ENCODE assay signal across 22 cellular contexts in the genomic region with DNA sequence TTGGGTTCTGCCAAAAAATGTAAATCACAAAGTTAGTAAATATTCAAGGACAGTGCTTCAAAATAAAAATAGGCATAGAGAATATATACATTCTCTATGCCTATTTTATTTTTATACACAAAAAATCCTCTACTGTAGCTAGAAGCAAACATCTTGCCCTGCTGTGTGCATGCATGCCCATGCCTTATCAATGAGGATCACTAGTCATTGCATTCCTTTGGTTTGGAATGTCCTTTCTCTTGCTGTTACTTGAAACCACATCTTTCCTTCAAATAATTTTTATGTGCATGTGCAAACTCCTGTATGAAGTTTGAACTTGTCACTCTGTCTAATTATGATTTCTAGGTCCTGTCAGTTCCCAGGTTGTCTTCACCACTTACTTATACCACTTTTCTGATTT.
DNase-seq lines count a peak whose midpoint lies in the region; ATAC-seq, FAIRE-seq and TF ChIP-seq lines count a peak whose summit lies in the region.
"Had no signal": no experiment of that assay in that cellular context is flagged by ENCODE, and none has a peak within 500 bp of the region (broad histone marks: within the 10 kb centered on the region; RNA-seq: fewer than 3 reads in every experiment).

No MANE protein-coding gene starts in this region.

- intact Hi-C loops in PC-3 (cut with micrococcal nuclease), result no loop called here

- FAIRE-seq in H1 (lab: Jason Lieb, UNC), result no peak
- FAIRE-seq: A204.1, D721Med, G401.6, GM12891 had no signal

- TF ChIP-seq RAD21 in H1 (IDR thresholded peaks at IDR 0.05 in 1 of 2, conservative IDR thresholded peaks at IDR 0.05 in 1 of 2; ENCODE audit: low read depth in 2 of 2, low read length in 2 of 2), result no peak

- no peak overlapping the region for H2BK12ac ChIP-seq in H1 (ENCODE audit: low read depth, low read length)

- H3K36me3 ChIP-seq in PC-3 (ENCODE audit: low read depth, low read length) (no peaks in the 10 kb centered on the region), H1 (ENCODE audit: control insufficient read depth in 2 of 4, insufficient read depth in 4 of 4, low read length in 3 of 4) (no peaks in the 10 kb centered on the region), mesendoderm (ENCODE audit: control insufficient read depth, insufficient read depth, low read length) (no peaks in the 10 kb centered on the region)
- H3K36me3 ChIP-seq: BE2C, BLaER1 had no signal

- no peaks in the 10 kb centered on the region for H3K23me2 ChIP-seq in H1 (ENCODE audit: low read depth, low read length)

- DNase-seq in HS-5 (ENCODE audit: low read depth) (peak; percentile 8), PC-3 (peak; percentile 7), H1 (ENCODE audit: low read depth in 1 of 2, low spot score in 2 of 2) (no peak), mesendoderm (peak; percentile 43), NCI-H2029 treated with DMSO at 0.1 percent for 48 hours (lab: John Stamatoyannopoulos, UW) (no peak), foreskin fibroblast (no peak)
- DNase-seq: 8988T; ACHN; BE2C; C1 segment of cervical spinal cord; Caco-2; Calu3; CD4-positive, alpha-beta memory T cell; CD4-positive, CD25-positive, alpha-beta regulatory T cell; DMS79 treated with DMSO at 0.1 percent for 48 hours; GF-D8 had no signal

- H4K91ac ChIP-seq in H1 (replicated peaks; ENCODE audit: insufficient read length, low read length), result no peak overlapping the region

- no peaks in the 10 kb centered on the region for H4K20me1 ChIP-seq in PC-3 (ENCODE audit: low read length)
- H4K20me1 ChIP-seq in H1 (replicated peaks in 1 of 2; ENCODE audit: control insufficient read depth in 1 of 2, insufficient read depth in 2 of 2, low read length in 2 of 2), result no peaks in the 10 kb centered on the region
- H4K20me1 ChIP-seq: BLaER1 had no signal

- H3K4ac ChIP-seq in H1 (replicated peaks; ENCODE audit: insufficient read length, low read depth, low read length) (no peak overlapping the region), mesendoderm (ENCODE audit: low read depth, low read length) (no peak overlapping the region)

- H3K9me3 ChIP-seq in PC-3 (ENCODE audit: low read length) (no peaks in the 10 kb centered on the region), H1 (ENCODE audit: insufficient read depth in 2 of 2, low read depth in 1 of 2, low read length in 1 of 2) (no peaks in the 10 kb centered on the region)
- H3K9me3 ChIP-seq: BE2C, BLaER1, Caco-2 had no signal

- no peaks in the 10 kb centered on the region for H3K9me2 ChIP-seq in PC-3 (replicated peaks; ENCODE audit: low read length)

- H3K79me2 ChIP-seq in PC-3 (ENCODE audit: low read length), result no peaks in the 10 kb centered on the region
- H3K79me2 ChIP-seq in H1 (ENCODE audit: control insufficient read depth in 1 of 2, insufficient read depth in 2 of 2, low read length in 2 of 2), result no peaks in the 10 kb centered on the region
- H3K79me2 ChIP-seq in mesendoderm (ENCODE audit: control insufficient read depth, insufficient read depth, low read length), result no peaks in the 10 kb centered on the region

- H2BK120ac ChIP-seq in H1 (replicated peaks; ENCODE audit: low read depth, low read length) (no peak overlapping the region), mesendoderm (ENCODE audit: low read depth, low read length) (no peak overlapping the region)

- no peaks in the 10 kb centered on the region for H3F3A ChIP-seq in PC-3 (ENCODE audit: low read length, unreplicated experiment)

- TF ChIP-seq POLR2A in H1 (IDR thresholded peaks at IDR 0.05; ENCODE audit: control extremely low read depth in 1 of 2, low read depth in 2 of 2, low read length in 2 of 2), result no peak

- H3K18ac ChIP-seq in H1 (ENCODE audit: extremely low read depth, low read length) (no peak overlapping the region), mesendoderm (ENCODE audit: low read length) (no peak overlapping the region)

- no peak overlapping the region for H3K14ac ChIP-seq in H1 (ENCODE audit: insufficient read length)

- H3K56ac ChIP-seq in H1 (replicated peaks; ENCODE audit: insufficient read length, low read depth, low read length) (no peak overlapping the region), mesendoderm (ENCODE audit: low read length) (no peak overlapping the region)

- no peak for TF ChIP-seq EP300 in H1 (IDR thresholded peaks at IDR 0.05; ENCODE audit: borderline replicate concordance in 1 of 2, low read depth in 2 of 2, low read length in 2 of 2)

- H3K79me1 ChIP-seq in H1 (ENCODE audit: low read depth, low read length), result no peaks in the 10 kb centered on the region
- no peaks in the 10 kb centered on the region for H3K79me1 ChIP-seq in mesendoderm (ENCODE audit: low read length)

- no peak overlapping the region for H2BK5ac ChIP-seq in H1 (ENCODE audit: low read depth, low read length)
- no peak overlapping the region for H2BK5ac ChIP-seq in mesendoderm (ENCODE audit: low read length)

- H3K4me3 ChIP-seq in PC-3 (ENCODE audit: low read length), result no peak overlapping the region
- H3K4me3 ChIP-seq in H1 (ENCODE audit: extremely low read depth in 1 of 4, insufficient read depth in 2 of 4, low read depth in 3 of 4, low read length in 4 of 4), result no peak overlapping the region
- no peak overlapping the region for H3K4me3 ChIP-seq in mesendoderm (ENCODE audit: low read length)
- no peak overlapping the region for H3K4me3 ChIP-seq in foreskin fibroblast (ENCODE audit: low read depth in 1 of 2, low read length in 2 of 2)
- H3K4me3 ChIP-seq: BLaER1 had no signal

- ATAC-seq in PC-3 (peak; percentile 33), GM18909 (IDR thresholded peaks at IDR 0.05; ENCODE audit: poor library complexity, unreplicated experiment) (no peak)

- no peak overlapping the region for H2BK20ac ChIP-seq in H1 (ENCODE audit: low read length)

- H3K27ac ChIP-seq in PC-3 (ENCODE audit: low read length) (no peak overlapping the region), H1 (ENCODE audit: low read depth, low read length) (no peak overlapping the region), mesendoderm (ENCODE audit: low read depth, low read length) (no peak overlapping the region)
- H3K27ac ChIP-seq: BLaER1 had no signal

- POLR2A ChIA-PET in PC-3 (lab: Charles Lee; ENCODE audit: unreplicated experiment) (no interaction called here), H1 (lab: Charles Lee; ENCODE audit: partially characterized antibody) (no interaction called here)

- H3K9ac ChIP-seq in PC-3 (ENCODE audit: low read length), result no peak overlapping the region
- no peak overlapping the region for H3K9ac ChIP-seq in H1 (replicated peaks in 1 of 4; ENCODE audit: extremely low read depth in 1 of 4, low read depth in 3 of 4, low read length in 3 of 4)
- no peak overlapping the region for H3K9ac ChIP-seq in mesendoderm (ENCODE audit: low read length)
- H3K9ac ChIP-seq: BLaER1 had no signal

- CTCF ChIA-PET in PC-3 (lab: Charles Lee) (no interaction called here), H1 (lab: Charles Lee; ENCODE audit: partially characterized antibody) (no interaction called here)

- H2AK5ac ChIP-seq in H1 (ENCODE audit: low read depth, low read length) (no peak overlapping the region), mesendoderm (ENCODE audit: low read length) (no peak overlapping the region)

- H4K5ac ChIP-seq in H1 (ENCODE audit: insufficient read length, low read depth, low read length) (no peak overlapping the region), mesendoderm (ENCODE audit: low read length) (no peak overlapping the region)

- H3K27me3 ChIP-seq in PC-3 (ENCODE audit: low read length) (no peaks in the 10 kb centered on the region), H1 (replicated peaks in 1 of 4; ENCODE audit: control insufficient read depth in 3 of 4, extremely low read depth in 1 of 4, insufficient read depth in 3 of 4, low read length in 3 of 4) (no peaks in the 10 kb centered on the region), mesendoderm (ENCODE audit: insufficient read depth, low read length, poor library complexity) (no peaks in the 10 kb centered on the region)
- H3K27me3 ChIP-seq: BE2C, BLaER1 had no signal

- BruUV-seq in PC-3 (replicated peaks; lab: Mats Ljungman, UMichigan), result no TSS peak

- H3K4me2 ChIP-seq in PC-3 (ENCODE audit: low read length) (no peak overlapping the region), H1 (ENCODE audit: insufficient read depth in 1 of 2, low read depth in 2 of 2, low read length in 2 of 2) (no peak overlapping the region), mesendoderm (ENCODE audit: low read length) (no peak overlapping the region)
- H3K4me2 ChIP-seq: BLaER1 had no signal

- H3K23ac ChIP-seq in H1 (ENCODE audit: insufficient read length), result no peak overlapping the region
- H3K23ac ChIP-seq in mesendoderm (ENCODE audit: low read length), result no peak overlapping the region

- H3K4me1 ChIP-seq in PC-3 (ENCODE audit: insufficient read depth, low read length), result no peaks in the 10 kb centered on the region
- no peaks in the 10 kb centered on the region for H3K4me1 ChIP-seq in H1 (replicated peaks in 1 of 4; ENCODE audit: control insufficient read depth in 3 of 4, insufficient read depth in 4 of 4, low read length in 3 of 4)
- no peaks in the 10 kb centered on the region for H3K4me1 ChIP-seq in mesendoderm (ENCODE audit: control insufficient read depth, low read depth, low read length)
- H3K4me1 ChIP-seq: BLaER1, Caco-2 had no signal

- H4K8ac ChIP-seq in H1 (ENCODE audit: extremely low read depth, insufficient read depth, low read length) (no peak overlapping the region), mesendoderm (ENCODE audit: low read depth, low read length) (no peak overlapping the region)

- no peak for TF ChIP-seq CTCF in PC-3 (conservative IDR thresholded peaks at IDR 0.05; ENCODE audit: low read depth, low read length)
- no peak for TF ChIP-seq CTCF in H1 (IDR thresholded peaks at IDR 0.05; ENCODE audit: control extremely low read depth in 1 of 3, insufficient read depth in 1 of 3, low read depth in 1 of 3, low read length in 3 of 3)
- TF ChIP-seq CTCF in foreskin fibroblast (IDR thresholded peaks at IDR 0.05; ENCODE audit: low read depth, low read length), result no peak

- H2AFZ ChIP-seq in PC-3 (ENCODE audit: low read length), result no peak overlapping the region
- H2AFZ ChIP-seq in H1 (ENCODE audit: low read length), result no peak overlapping the region

- H2BK15ac ChIP-seq in H1 (ENCODE audit: low read length) (no peak overlapping the region), mesendoderm (replicated peaks; ENCODE audit: low read depth) (no peak overlapping the region)

TF ChIP-seq in H1, 55 proteins besides CTCF, POLR2A, EP300 and RAD21:
- 0 out of 2 replicates have a peak, but pooled peaks have one; percentile 3 for TF ChIP-seq TEAD4 (IDR thresholded peaks at IDR 0.05; ENCODE audit: low read depth, low read length)
- no peak for TF ChIP-seq EGR1 (IDR thresholded peaks at IDR 0.05; ENCODE audit: borderline replicate concordance, low read depth, low read length)

Comparison
In these comparisons a context has a peak if more than half of its experiments do, and no peak if none do; other contexts are left out.
1. DNase-seq: peak in HS-5 (single experiment), PC-3 (single experiment) and mesendoderm (single experiment); none in H1 (0 of 2), NCI-H2029 treated with DMSO at 0.1 percent for 48 hours (single experiment) and foreskin fibroblast (0 of 2).